In the genomic region with DNA sequence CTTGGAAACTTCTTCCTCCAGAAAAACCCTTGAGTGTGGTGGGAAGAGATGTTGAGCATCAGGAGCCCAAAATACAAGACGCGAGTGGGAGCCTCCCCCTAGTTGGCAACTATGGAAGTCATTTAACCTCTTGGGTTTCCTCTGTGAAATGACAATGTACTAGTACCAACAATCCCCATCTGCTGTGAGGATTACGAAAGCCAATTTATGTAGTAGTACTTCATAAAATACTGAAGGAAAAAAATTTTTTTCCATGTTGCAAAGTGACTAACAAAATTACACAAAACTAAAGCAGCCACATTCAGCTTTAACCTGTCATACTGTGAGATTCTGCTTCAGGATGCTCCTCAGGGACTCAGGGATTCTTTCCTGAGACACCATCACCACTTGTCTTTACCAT, we compare ENCODE assay signal across 8 cellular contexts.
DNase-seq lines count a peak whose midpoint lies in the region; ATAC-seq and TF ChIP-seq lines count a peak whose summit lies in the region.

No MANE protein-coding gene starts in this region.

- H3K4me1 ChIP-seq in endocrine pancreas (ENCODE audit: control insufficient read depth, insufficient read depth, low read length), result no peaks in the 10 kb centered on the region

- no peaks in the 10 kb centered on the region for H3K9me3 Mint-ChIP-seq in stimulated activated naive CD8-positive, alpha-beta T cell treated with anti-CD3 and anti-CD28 coated beads, Interleukin-15, Interleukin-2, amounts not matched to agents 100 ng/mL and 50 ng/mL, for 24 hours
- no peaks in the 10 kb centered on the region for H3K9me3 Mint-ChIP-seq in nephron

- H3K9me3 ChIP-seq in endocrine pancreas (ENCODE audit: control insufficient read depth, low read length), result no peaks in the 10 kb centered on the region

- no peak for TF ChIP-seq CTCF in nephron (IDR thresholded peaks at IDR 0.05; ENCODE audit: unreplicated experiment in 3 of 3)

- peak overlapping the region; percentile 16 for H3K27ac Mint-ChIP-seq in stimulated activated naive CD8-positive, alpha-beta T cell treated with anti-CD3 and anti-CD28 coated beads, Interleukin-15, Interleukin-2, amounts not matched to agents 100 ng/mL and 50 ng/mL, for 24 hours
- H3K27ac Mint-ChIP-seq in nephron, result peak overlapping the region; percentile 78 to 87 (median 84)

- peak overlapping the region; percentile 88 for H3K4me3 Mint-ChIP-seq in stimulated activated naive CD8-positive, alpha-beta T cell treated with anti-CD3 and anti-CD28 coated beads, Interleukin-15, Interleukin-2, amounts not matched to agents 100 ng/mL and 50 ng/mL, for 24 hours
- H3K4me3 Mint-ChIP-seq in nephron, result peak overlapping the region; percentile 91 to 99 (median 92)

- H3K36me3 ChIP-seq in endocrine pancreas (ENCODE audit: control insufficient read depth, insufficient read depth, low read length), result no peaks in the 10 kb centered on the region

- peaks cover 34% of the 10 kb centered on the region for H3K36me3 Mint-ChIP-seq in stimulated activated naive CD8-positive, alpha-beta T cell treated with anti-CD3 and anti-CD28 coated beads, Interleukin-15, Interleukin-2, amounts not matched to agents 100 ng/mL and 50 ng/mL, for 24 hours (ENCODE audit: low read depth)
- H3K36me3 Mint-ChIP-seq in nephron (ENCODE audit: low read depth), result peaks cover 31% of the 10 kb centered on the region

- H3K9ac ChIP-seq in endocrine pancreas (ENCODE audit: control insufficient read depth, insufficient read depth, low read length), result peak overlapping the region; percentile 54

- H3K27me3 ChIP-seq in endocrine pancreas (ENCODE audit: control insufficient read depth, insufficient read depth, low read length), result no peaks in the 10 kb centered on the region

- peaks cover 34% of the 10 kb centered on the region for H3K4me1 Mint-ChIP-seq in stimulated activated naive CD8-positive, alpha-beta T cell treated with anti-CD3 and anti-CD28 coated beads, Interleukin-15, Interleukin-2, amounts not matched to agents 100 ng/mL and 50 ng/mL, for 24 hours (ENCODE audit: low read depth)
- peaks cover 21% of the 10 kb centered on the region for H3K4me1 Mint-ChIP-seq in nephron

- DNase-seq in stimulated activated naive CD8-positive, alpha-beta T cell treated with anti-CD3 and anti-CD28 coated beads, Interleukin-15, Interleukin-2, amounts not matched to agents 100 U/mL and 50 U/mL, for 24 hours, result no peak
- DNase-seq in RPMI8226, result peak; percentile 8
- DNase-seq in NCI-H774 (lab: John Stamatoyannopoulos, UW), result no peak

- H3K4me3 ChIP-seq in endocrine pancreas (ENCODE audit: control insufficient read depth, insufficient read depth, low read length), result peak overlapping the region; percentile 82

- H3K27me3 Mint-ChIP-seq in stimulated activated naive CD8-positive, alpha-beta T cell treated with anti-CD3 and anti-CD28 coated beads, Interleukin-15, Interleukin-2, amounts not matched to agents 100 ng/mL and 50 ng/mL, for 24 hours, result no peaks in the 10 kb centered on the region
- no peaks in the 10 kb centered on the region for H3K27me3 Mint-ChIP-seq in nephron (ENCODE audit: low read depth)

- no peak for ATAC-seq in stimulated activated naive CD8-positive, alpha-beta T cell treated with anti-CD3 and anti-CD28 coated beads, Interleukin-15, Interleukin-2, amounts not matched to agents 100 U/mL and 50 U/mL, for 24 hours
- no peak for ATAC-seq in GM18873 (IDR thresholded peaks at IDR 0.05; ENCODE audit: low FRiP score, unreplicated experiment)
- no peak for ATAC-seq in GM21528 (IDR thresholded peaks at IDR 0.05; ENCODE audit: low FRiP score, unreplicated experiment)
